ENCODE assay signal across 17 cellular contexts in genomic region chr11:64351136-64351631, GRCh38. TPM values are rescaled to one million over a fixed set of nuclear protein-coding genes. Genes with fewer than 3 reads are reported as not detected.
DNase-seq lines count a peak whose midpoint lies in the region; ATAC-seq and TF ChIP-seq lines count a peak whose summit lies in the region.
"Had no signal": no experiment of that assay in that cellular context is flagged by ENCODE, and none has a peak within 500 bp of the region (broad histone marks: within the 10 kb centered on the region; RNA-seq: fewer than 3 reads in every experiment).

No MANE protein-coding gene starts in this region.

- no peak overlapping the region for H3K27ac ChIP-seq in WERI-Rb-1
- no peak overlapping the region for H3K27ac ChIP-seq in coronary artery
- H3K27ac ChIP-seq in gastrocnemius medialis, result no peak overlapping the region

- DNase-seq in stimulated activated naive CD8-positive, alpha-beta T cell treated with anti-CD3 and anti-CD28 coated beads, Interleukin-15, amount 100 ng/mL, for 72 hours, result no peak
- no peak for DNase-seq in stimulated activated naive CD8-positive, alpha-beta T cell treated with anti-CD3 and anti-CD28 coated beads, Interleukin-15, Interleukin-2, amounts not matched to agents 100 U/mL and 50 U/mL, for 24 hours
- DNase-seq in WERI-Rb-1 (peak; percentile 5), natural killer cell (no peak), coronary artery (ENCODE audit: low spot score) (no peak), T-helper 1 cell (no peak), gastrocnemius medialis (no peak), NCI-H2107 (lab: John Stamatoyannopoulos, UW) (no peak)
- DNase-seq: CD8-positive, alpha-beta memory T cell; DMS79; IMR-90; NCI-H187; NCI-H2227 treated with DMSO at 0.1 percent for 48 hours; NCI-H524; NCI-H82; PC-3; RPMI8226 had no signal

- peak; percentile 41 for ATAC-seq in stimulated activated naive CD8-positive, alpha-beta T cell treated with anti-CD3 and anti-CD28 coated beads, Interleukin-15, amount 100 ng/mL, for 72 hours
- no peak for ATAC-seq in stimulated activated naive CD8-positive, alpha-beta T cell treated with anti-CD3 and anti-CD28 coated beads, Interleukin-15, Interleukin-2, amounts not matched to agents 100 U/mL and 50 U/mL, for 24 hours
- peak in 2 of 3 donors; percentile 24 to 55 for ATAC-seq in natural killer cell
- ATAC-seq in gastrocnemius medialis, result no peak
- ATAC-seq: PC-3 had no signal

- H3K4me3 ChIP-seq in WERI-Rb-1 (ENCODE audit: low read depth, low read length) (no peak overlapping the region), coronary artery (no peak overlapping the region), gastrocnemius medialis (no peak overlapping the region)

- H3K27me3 Mint-ChIP-seq in stimulated activated naive CD8-positive, alpha-beta T cell treated with anti-CD3 and anti-CD28 coated beads, Interleukin-15, amount 100 ng/mL, for 72 hours, result no peaks in the 10 kb centered on the region
- H3K27me3 Mint-ChIP-seq in natural killer cell (ENCODE audit: low read depth in 2 of 2), result no peaks in the 10 kb centered on the region
- H3K27me3 Mint-ChIP-seq: CD8-positive, alpha-beta memory T cell had no signal

- H3K27me3 ChIP-seq in WERI-Rb-1 (ENCODE audit: insufficient read depth, low read depth, severe bottlenecking) (no peaks in the 10 kb centered on the region), gastrocnemius medialis (peaks cover 0 to 7% (median 5%) of the 10 kb centered on the region in 3 donors)

- H3K36me3 ChIP-seq in WERI-Rb-1 (no peaks in the 10 kb centered on the region), gastrocnemius medialis (no peaks in the 10 kb centered on the region)

- TF ChIP-seq CTCF in WERI-Rb-1 (IDR thresholded peaks at IDR 0.05; ENCODE audit: low read depth, low read length) (no peak), natural killer cell (IDR thresholded peaks at IDR 0.05) (no peak), coronary artery (IDR thresholded peaks at IDR 0.05) (no peak), gastrocnemius medialis (IDR thresholded peaks at IDR 0.05 in 4 of 5, conservative IDR thresholded peaks at IDR 0.05 in 1 of 5) (no peak)

- H3K4me1 Mint-ChIP-seq in stimulated activated naive CD8-positive, alpha-beta T cell treated with anti-CD3 and anti-CD28 coated beads, Interleukin-15, amount 100 ng/mL, for 72 hours, result peaks cover 15% of the 10 kb centered on the region
- H3K4me1 Mint-ChIP-seq in natural killer cell, result peaks cover 0 to 10% of the 10 kb centered on the region in 2 donors

- in situ Hi-C loops in gastrocnemius medialis (cut with MboI; ENCODE audit: low sequenced_read_pairs in 4 of 4), result no loop called here

- intact Hi-C loops in natural killer cell (cut with micrococcal nuclease), result no loop called here
- intact Hi-C loops in gastrocnemius medialis (cut with DNase I; ENCODE audit: low total_unique reads), result no loop called here

- H3K9me3 ChIP-seq in WERI-Rb-1 (ENCODE audit: severe bottlenecking) (no peaks in the 10 kb centered on the region), gastrocnemius medialis (no peaks in the 10 kb centered on the region)

- H3K4me1 ChIP-seq in gastrocnemius medialis, result peaks cover 0 to 7% of the 10 kb centered on the region in 2 donors

- no peaks in the 10 kb centered on the region for H3K36me3 Mint-ChIP-seq in natural killer cell

- no peak for TF ChIP-seq POLR2A in gastrocnemius medialis (IDR thresholded peaks at IDR 0.05)

- no peak overlapping the region for H3K27ac Mint-ChIP-seq in stimulated activated naive CD8-positive, alpha-beta T cell treated with anti-CD3 and anti-CD28 coated beads, Interleukin-15, amount 100 ng/mL, for 72 hours
- H3K27ac Mint-ChIP-seq in natural killer cell, result peak overlapping the region in 1 of 2 donors; percentile 8

- no peaks in the 10 kb centered on the region for H3K9me3 Mint-ChIP-seq in stimulated activated naive CD8-positive, alpha-beta T cell treated with anti-CD3 and anti-CD28 coated beads, Interleukin-15, amount 100 ng/mL, for 72 hours
- no peaks in the 10 kb centered on the region for H3K9me3 Mint-ChIP-seq in natural killer cell
- H3K9me3 Mint-ChIP-seq: CD8-positive, alpha-beta memory T cell had no signal

- no peak overlapping the region for H3K4me3 Mint-ChIP-seq in stimulated activated naive CD8-positive, alpha-beta T cell treated with anti-CD3 and anti-CD28 coated beads, Interleukin-15, amount 100 ng/mL, for 72 hours
- no peak overlapping the region for H3K4me3 Mint-ChIP-seq in natural killer cell
- H3K4me3 Mint-ChIP-seq: CD8-positive, alpha-beta memory T cell had no signal

RNA-seq across cellular contexts. Expression of gene RPS6KA4, which starts 7.8 kb away (rescaled TPM):
- 10 to 100 TPM; 27.6 to 36.0 (median 34.4) TPM for total RNA-seq in natural killer cell
- 10 to 100 TPM; 16.6 to 27.0 (median 17.2) TPM for total RNA-seq in gastrocnemius medialis

RNA-seq across cellular contexts. Expression of gene CCDC88B, which starts 11.2 kb away (rescaled TPM):
- total RNA-seq in natural killer cell (100 to 1,000 TPM; 262 to 276 (median 272) TPM), gastrocnemius medialis (1 to 10 TPM in 3 of 4 donors, under 1 TPM in 1; 0.98 to 5.2 (median 2.1) TPM)

RNA-seq across cellular contexts. Expression of gene PRDX5, which starts 33.3 kb away (rescaled TPM):
- total RNA-seq in natural killer cell (100 to 1,000 TPM in 1 of 3 donors, 10 to 100 TPM in 2; 85.9 to 104 (median 88.8) TPM), gastrocnemius medialis (100 to 1,000 TPM; 170 to 257 (median 219) TPM)

RNA-seq across cellular contexts. Expression of gene TRMT112, which starts 33.8 kb away (rescaled TPM):
- 100 to 1,000 TPM in 2 of 3 donors, 10 to 100 TPM in 1; 98.4 to 106 (median 105) TPM for total RNA-seq in natural killer cell
- 100 to 1,000 TPM; 133 to 226 (median 194) TPM for total RNA-seq in gastrocnemius medialis

RNA-seq across cellular contexts. Expression of gene ESRRA, which starts 45.9 kb away (rescaled TPM):
- total RNA-seq in natural killer cell (10 to 100 TPM; 47.1 to 51.3 (median 50.0) TPM), gastrocnemius medialis (100 to 1,000 TPM; 192 to 471 (median 260) TPM)

Comparison
In these comparisons a context has a peak if more than half of its experiments do, and no peak if none do; other contexts are left out.
1. ATAC-seq: peak in stimulated activated naive CD8-positive, alpha-beta T cell treated with anti-CD3 and anti-CD28 coated beads, Interleukin-15, amount 100 ng/mL, for 72 hours (single experiment) and natural killer cell (2 of 3); none in stimulated activated naive CD8-positive, alpha-beta T cell treated with anti-CD3 and anti-CD28 coated beads, Interleukin-15, Interleukin-2, amounts not matched to agents 100 U/mL and 50 U/mL, for 24 hours (single experiment) and gastrocnemius medialis (0 of 2).
2. RNA of gene CCDC88B, which starts 11.2 kb away (total RNA-seq): 262 to 276 TPM in natural killer cell; 0.98 to 5.2 TPM in gastrocnemius medialis; every median in the first group is over 10 times any median in the second.